In the genomic region with DNA sequence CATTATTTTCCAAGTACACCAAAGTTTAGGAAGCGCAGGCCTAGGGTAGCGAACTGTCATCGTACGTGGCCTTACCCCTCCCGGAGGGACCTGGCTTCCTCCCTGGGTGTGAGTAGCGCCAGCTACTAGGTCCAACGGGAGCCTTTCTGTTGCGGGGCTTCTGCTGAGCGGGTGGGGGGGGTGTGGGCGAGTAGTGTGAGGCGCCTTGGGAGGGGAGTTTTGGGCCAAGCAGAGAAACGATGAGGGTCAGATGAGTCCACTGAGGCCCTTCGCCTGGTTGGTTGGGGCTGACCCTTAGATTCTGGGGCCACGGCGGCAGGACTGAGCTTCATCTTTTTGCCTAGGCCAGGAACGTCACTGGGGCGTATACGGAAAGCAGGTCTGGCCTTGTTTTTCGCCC, we compare ENCODE assay signal across 8 cellular contexts. TPM values are rescaled to one million over a fixed set of nuclear protein-coding genes. Genes with fewer than 3 reads are reported as not detected.
DNase-seq lines count a peak whose midpoint lies in the region; ATAC-seq and TF ChIP-seq lines count a peak whose summit lies in the region.

No MANE protein-coding gene starts in this region.

- H3K36me3 ChIP-seq in OCI-LY1 (ENCODE audit: insufficient read depth, low read length) (peaks cover 6% of the 10 kb centered on the region; the same call in 1 of the 2 replicates), osteoblast (ENCODE audit: insufficient read depth, low read length) (peaks cover 5% of the 10 kb centered on the region)

- peaks cover 22% of the 10 kb centered on the region for H3K4me1 ChIP-seq in OCI-LY1 (ENCODE audit: insufficient read depth, low read length, severe bottlenecking)
- H3K4me1 ChIP-seq in osteoblast (ENCODE audit: insufficient read depth, low read length), result peaks cover 21% of the 10 kb centered on the region

- H3K4me3 Mint-ChIP-seq in endothelial cell (ENCODE audit: unreplicated experiment), result peak overlapping the region; percentile 83

- TF ChIP-seq CTCF in OCI-LY1 (IDR thresholded peaks at IDR 0.05; ENCODE audit: low read length), result no peak
- TF ChIP-seq CTCF in endothelial cell (IDR thresholded peaks at IDR 0.05; ENCODE audit: unreplicated experiment), result no peak
- no peak for TF ChIP-seq CTCF in osteoblast (IDR thresholded peaks at IDR 0.05; ENCODE audit: extremely low read depth, low read depth, low read length)

- no peaks in the 10 kb centered on the region for H3K79me2 ChIP-seq in OCI-LY1 (ENCODE audit: insufficient read depth, low read length)
- peaks cover 3% of the 10 kb centered on the region for H3K79me2 ChIP-seq in osteoblast (ENCODE audit: insufficient read depth, low read length)

- H3K9me3 ChIP-seq in OCI-LY1 (ENCODE audit: low read length) (no peaks in the 10 kb centered on the region), osteoblast (ENCODE audit: low read depth, low read length) (no peaks in the 10 kb centered on the region)

- H3K4me3 ChIP-seq in OCI-LY1 (ENCODE audit: low read depth, low read length, poor library complexity, severe bottlenecking) (peak overlapping the region; percentile 70), osteoblast (ENCODE audit: insufficient read depth, low read length) (peak overlapping the region; percentile 79)

- H3K27ac ChIP-seq in OCI-LY1 (ENCODE audit: low read depth, low read length, poor library complexity, severe bottlenecking) (peak overlapping the region; percentile 18), osteoblast (ENCODE audit: low read depth, low read length) (no peak overlapping the region)

- DNase-seq in COLO668 (lab: John Stamatoyannopoulos, UW; ENCODE audit: unreplicated experiment) (peak; percentile 32), endothelial cell (ENCODE audit: low spot score) (no peak), osteoblast (ENCODE audit: insufficient read length, low spot score, missing footprints) (peak; percentile 91), NCI-H2081 (lab: John Stamatoyannopoulos, UW) (no peak), T1000 (lab: John Stamatoyannopoulos, UW) (no peak), DMS53 treated with DMSO at 0.1 percent for 48 hours (lab: John Stamatoyannopoulos, UW; ENCODE audit: unreplicated experiment) (no peak)

- H3F3A ChIP-seq in OCI-LY1 (ENCODE audit: insufficient read depth, low read length), result no peaks in the 10 kb centered on the region

- peaks cover 5% of the 10 kb centered on the region for H3K27me3 Mint-ChIP-seq in endothelial cell (ENCODE audit: unreplicated experiment)

- H2AFZ ChIP-seq in OCI-LY1 (ENCODE audit: low read length), result no peak overlapping the region
- H2AFZ ChIP-seq in osteoblast (ENCODE audit: low read length), result peak overlapping the region; percentile 86

- H3K27ac Mint-ChIP-seq in endothelial cell (ENCODE audit: unreplicated experiment), result no peak overlapping the region

- no peaks in the 10 kb centered on the region for H3K36me3 Mint-ChIP-seq in endothelial cell (ENCODE audit: low read depth, unreplicated experiment)

- no peaks in the 10 kb centered on the region for H4K20me1 ChIP-seq in OCI-LY1 (ENCODE audit: insufficient read depth, low read length)
- H4K20me1 ChIP-seq in osteoblast (ENCODE audit: insufficient read depth, low read length), result no peaks in the 10 kb centered on the region

- ATAC-seq in GM19324 (IDR thresholded peaks at IDR 0.05; ENCODE audit: low FRiP score, unreplicated experiment), result no peak

- H3K27me3 ChIP-seq in OCI-LY1 (ENCODE audit: insufficient read depth, low read length), result no peaks in the 10 kb centered on the region; the same call in 1 of the 2 replicates
- H3K27me3 ChIP-seq in osteoblast (ENCODE audit: insufficient read depth, low read length), result no peaks in the 10 kb centered on the region

- H3K4me2 ChIP-seq in OCI-LY1 (ENCODE audit: low read length) (peak overlapping the region; percentile 72), osteoblast (ENCODE audit: insufficient read depth, low read length) (peak overlapping the region; percentile 91)

- H3K9me2 ChIP-seq in OCI-LY1 (ENCODE audit: low read depth, low read length), result no peaks in the 10 kb centered on the region

- peak overlapping the region; percentile 78 for H3K9ac ChIP-seq in OCI-LY1 (ENCODE audit: low read length)

- H3K9me3 Mint-ChIP-seq in endothelial cell (ENCODE audit: unreplicated experiment), result no peaks in the 10 kb centered on the region

- no peaks in the 10 kb centered on the region for H3K4me1 Mint-ChIP-seq in endothelial cell (ENCODE audit: unreplicated experiment)

RNA-seq across cellular contexts. Expression of gene TEF, which starts 0.9 kb away (rescaled TPM):
- total RNA-seq in endothelial cell (ENCODE audit: unreplicated experiment), result 6.6 TPM
- total RNA-seq in osteoblast, result 17.4 and 18.3 TPM in 2 replicates

Comparison
In these comparisons a context has a peak if more than half of its experiments do, and no peak if none do; other contexts are left out.
1. DNase-seq: peak in COLO668 (single experiment) and osteoblast (single experiment); none in endothelial cell (single experiment), NCI-H2081 (0 of 2), T1000 (single experiment) and DMS53 treated with DMSO at 0.1 percent for 48 hours (single experiment).